Comparison of ENCODE assay signal across 16 cellular contexts in the genomic region with DNA sequence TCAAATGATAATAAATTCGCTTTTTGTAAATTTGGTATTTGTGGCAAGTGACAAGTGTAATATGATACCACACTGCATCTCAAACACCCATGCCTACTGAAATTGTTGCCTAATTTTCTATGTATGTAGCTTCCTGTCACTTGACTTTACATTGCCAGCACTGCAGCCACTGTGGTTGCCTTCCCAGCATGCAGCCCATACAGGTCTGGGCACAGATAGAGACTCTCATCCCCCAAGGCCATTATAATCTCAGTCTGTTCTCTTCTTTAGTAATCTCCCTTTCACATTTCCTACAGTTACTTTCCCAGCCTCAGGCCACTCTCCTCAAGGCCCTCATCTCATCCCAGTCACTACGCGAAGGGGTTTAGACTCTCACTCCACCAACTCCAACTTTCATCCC.
"Had no signal": no experiment of that assay in that cellular context is flagged by ENCODE, and none has a peak within 500 bp of the region (broad histone marks: within the 10 kb centered on the region; RNA-seq: fewer than 3 reads in every experiment).

No MANE protein-coding gene starts in this region.

- DNase-seq: activated CD4-positive, alpha-beta T cell treated with anti-CD3 and anti-CD28 coated beads, Interleukin-2, amount 50 U/mL, for 1 hour; activated naive CD4-positive, alpha-beta T cell treated with anti-CD3 and anti-CD28 coated beads, Interleukin-2, amount 10 ng/mL, durations not matched to agents 7 days and 5 days; central memory CD4-positive, alpha-beta T cell; effector CD4-positive, alpha-beta T cell; foreskin melanocyte; lower lobe of right lung; naive B cell; stimulated activated CD4-positive, alpha-beta T cell treated with anti-CD3 and anti-CD28 coated beads, Interleukin-15, amount 100 ng/mL, for 24 hours; stimulated activated CD4-positive, alpha-beta T cell treated with anti-CD3 and anti-CD28 coated beads, Interleukin-4, amount 100 ng/mL, for 24 hours; stimulated activated naive CD8-positive, alpha-beta T cell treated with anti-CD3 and anti-CD28 coated beads, Interleukin-15, amount 100 ng/mL, for 72 hours; testis; upper lobe of right lung had no signal

- H3K27ac Mint-ChIP-seq: activated naive CD4-positive, alpha-beta T cell treated with anti-CD3 and anti-CD28 coated beads, Interleukin-2, amount 10 ng/mL, durations not matched to agents 7 days and 5 days; activated T-helper 2 cell treated with anti-CD3 and anti-CD28 coated beads, Interferon-gamma antibody, Interleukin-2, Interleukin-4, amounts not matched to agents 10 μg/mL and 5 μg/mL and 100 μg/mL, durations not matched to agents 14 hours and 24 hours and 36 hours; naive B cell; stimulated activated naive CD8-positive, alpha-beta T cell treated with anti-CD3 and anti-CD28 coated beads, Interleukin-15, amount 100 ng/mL, for 72 hours had no signal

- H3K27me3 ChIP-seq: neutrophil, testis, upper lobe of right lung had no signal

- H3K36me3 ChIP-seq: lower lobe of right lung, neutrophil, upper lobe of right lung had no signal

- H3K4me3 ChIP-seq: coronary artery, lower lobe of right lung, testis, upper lobe of right lung had no signal

- H3K36me3 Mint-ChIP-seq: activated naive CD4-positive, alpha-beta T cell treated with anti-CD3 and anti-CD28 coated beads, Interleukin-2, amount 10 ng/mL, durations not matched to agents 7 days and 5 days; naive B cell had no signal

- H3K4me1 Mint-ChIP-seq: activated naive CD4-positive, alpha-beta T cell treated with anti-CD3 and anti-CD28 coated beads, Interleukin-2, amount 10 ng/mL, durations not matched to agents 7 days and 5 days; naive B cell; stimulated activated naive CD8-positive, alpha-beta T cell treated with anti-CD3 and anti-CD28 coated beads, Interleukin-15, amount 100 ng/mL, for 72 hours had no signal

- H3K4me1 ChIP-seq: lower lobe of right lung, testis, upper lobe of right lung had no signal

- ATAC-seq: lower lobe of right lung; stimulated activated naive CD8-positive, alpha-beta T cell treated with anti-CD3 and anti-CD28 coated beads, Interleukin-15, amount 100 ng/mL, for 72 hours; upper lobe of right lung had no signal

- H3K27me3 Mint-ChIP-seq: activated naive CD4-positive, alpha-beta T cell treated with anti-CD3 and anti-CD28 coated beads, Interleukin-2, amount 10 ng/mL, durations not matched to agents 7 days and 5 days; naive B cell; stimulated activated naive CD8-positive, alpha-beta T cell treated with anti-CD3 and anti-CD28 coated beads, Interleukin-15, amount 100 ng/mL, for 72 hours had no signal

- H3K9me3 ChIP-seq: lower lobe of right lung, neutrophil, testis, upper lobe of right lung had no signal

- H3K9me3 Mint-ChIP-seq: stimulated activated naive CD8-positive, alpha-beta T cell treated with anti-CD3 and anti-CD28 coated beads, Interleukin-15, amount 100 ng/mL, for 72 hours had no signal

- H3K27ac ChIP-seq: coronary artery, lower lobe of right lung, neutrophil, testis, upper lobe of right lung had no signal

- H3K4me3 Mint-ChIP-seq: activated naive CD4-positive, alpha-beta T cell treated with anti-CD3 and anti-CD28 coated beads, Interleukin-2, amount 10 ng/mL, durations not matched to agents 7 days and 5 days; naive B cell; stimulated activated naive CD8-positive, alpha-beta T cell treated with anti-CD3 and anti-CD28 coated beads, Interleukin-15, amount 100 ng/mL, for 72 hours had no signal

- FAIRE-seq: TTC549 had no signal
